9 cellular contexts compared by ENCODE assay signal in genomic region chr13:48504606-48505369, GRCh38. TPM values are rescaled to one million over a fixed set of nuclear protein-coding genes. Genes with fewer than 3 reads are reported as not detected.
DNase-seq lines count a peak whose midpoint lies in the region; TF ChIP-seq lines count a peak whose summit lies in the region.
"Had no signal": no experiment of that assay in that cellular context is flagged by ENCODE, and none has a peak within 500 bp of the region (broad histone marks: within the 10 kb centered on the region; RNA-seq: fewer than 3 reads in every experiment).

No MANE protein-coding gene starts in this region.

- no peaks in the 10 kb centered on the region for H4K20me1 ChIP-seq in DOHH2 (ENCODE audit: control insufficient read depth, insufficient read depth, low read depth, low read length)
- H4K20me1 ChIP-seq in mammary epithelial cell (ENCODE audit: insufficient read depth, low read length), result no peaks in the 10 kb centered on the region
- H4K20me1 ChIP-seq in SK-N-SH (ENCODE audit: insufficient read depth), result no peaks in the 10 kb centered on the region

- H3K9me3 ChIP-seq in DOHH2 (ENCODE audit: control insufficient read depth, insufficient read depth, low read length), result no peaks in the 10 kb centered on the region
- H3K9me3 ChIP-seq in KOPT-K1 (ENCODE audit: insufficient read depth, low read length, poor library complexity, severe bottlenecking), result no peaks in the 10 kb centered on the region
- no peaks in the 10 kb centered on the region for H3K9me3 ChIP-seq in mammary epithelial cell (replicated peaks; ENCODE audit: insufficient read depth, low read length)
- H3K9me3 ChIP-seq in SK-N-SH, result no peaks in the 10 kb centered on the region
- H3K9me3 ChIP-seq: MG63 had no signal

- H3F3A ChIP-seq in DOHH2 (ENCODE audit: control insufficient read depth, insufficient read depth) (peaks cover 6% of the 10 kb centered on the region; the same call in 1 of the 2 replicates), SK-N-SH (replicated peaks; ENCODE audit: insufficient read depth) (no peaks in the 10 kb centered on the region)

- in situ Hi-C loops in mammary epithelial cell (cut with MboI; ENCODE audit: low sequenced_read_pairs in 2 of 2), result no loop called here

- H3K4me1 Mint-ChIP-seq in nephron progenitor cell, result no peaks in the 10 kb centered on the region

- H2AFZ ChIP-seq in mammary epithelial cell (ENCODE audit: low read depth, low read length) (no peak overlapping the region), SK-N-SH (ENCODE audit: low read depth) (no peak overlapping the region)

- POLR2A ChIA-PET in SK-N-SH (lab: Yijun Ruan, JAX), result no interaction called here

- no TSS peak for BruUV-seq in mammary epithelial cell (replicated peaks; lab: Mats Ljungman, UMichigan)

- dilution Hi-C loops in mammary epithelial cell (cut with HindIII; ENCODE audit: low sequenced_read_pairs), result no loop called here

- H3K36me3 Mint-ChIP-seq in nephron progenitor cell (ENCODE audit: low read depth), result peaks cover 68% of the 10 kb centered on the region

- H3K4me1 ChIP-seq in DOHH2 (ENCODE audit: control insufficient read depth, low read length) (peaks cover 40% of the 10 kb centered on the region), mammary epithelial cell (ENCODE audit: insufficient read depth, low read length) (peaks cover 57% of the 10 kb centered on the region), SK-N-SH (ENCODE audit: control insufficient read depth in 1 of 2, insufficient read depth in 2 of 2, low read depth in 1 of 2, low read length in 1 of 2) (no peaks in the 10 kb centered on the region)

- DNase-seq in mammary epithelial cell (peak; percentile 42), nephron progenitor cell (no peak), mucosa of gallbladder (ENCODE audit: low spot score) (no peak), NCI-H526 (lab: John Stamatoyannopoulos, UW) (no peak), SK-N-SH (no peak), SW 1271 (lab: John Stamatoyannopoulos, UW) (no peak)

- TF ChIP-seq CTCF in DOHH2 (IDR thresholded peaks at IDR 0.05; ENCODE audit: low read depth, low read length, poor library complexity, severe bottlenecking) (no peak), mammary epithelial cell (conservative IDR thresholded peaks at IDR 0.05 in 1 of 2, IDR thresholded peaks at IDR 0.05 in 1 of 2; ENCODE audit: extremely low read depth in 1 of 2, insufficient read depth in 1 of 2, low read depth in 1 of 2, low read length in 2 of 2) (peak; percentile 10 to 34), nephron progenitor cell (IDR thresholded peaks at IDR 0.05) (no peak), SK-N-SH (IDR thresholded peaks at IDR 0.05) (no peak)

- peak overlapping the region; percentile 69 for H3K27ac Mint-ChIP-seq in nephron progenitor cell

- no peak for TF ChIP-seq RAD21 in SK-N-SH (IDR thresholded peaks at IDR 0.05; ENCODE audit: low read length)

- H3K4me2 ChIP-seq in DOHH2 (ENCODE audit: low read length), result 0 out of 2 replicates have a peak overlapping the region, but pooled peaks have one; percentile 51
- H3K4me2 ChIP-seq in mammary epithelial cell (ENCODE audit: insufficient read depth, low read depth, low read length), result no peak overlapping the region
- H3K4me2 ChIP-seq in SK-N-SH, result no peak overlapping the region

- CTCF ChIA-PET in mammary epithelial cell (lab: Charles Lee; ENCODE audit: low non-redundant PET) (interaction anchor here (1.0 kb wide), 1 partner anchor 75 kb away, joined by 4 read pairs; no protein-coding TSS in a partner anchor), SK-N-SH (lab: Yijun Ruan, JAX) (no interaction called here)

- H3K27me3 ChIP-seq in DOHH2 (ENCODE audit: control insufficient read depth, low read length) (no peaks in the 10 kb centered on the region), mammary epithelial cell (ENCODE audit: insufficient read depth, low read length) (no peaks in the 10 kb centered on the region), SK-N-SH (ENCODE audit: insufficient read depth) (no peaks in the 10 kb centered on the region)
- H3K27me3 ChIP-seq: MG63 had no signal

- intact Hi-C loops in mammary epithelial cell (cut with micrococcal nuclease), result loop anchor here (5.0 to 10.0 kb wide), 4 partner anchors 73 to 380 kb away; partner anchors contain the start of genes ITM2B and LPAR6

- H3K27me3 Mint-ChIP-seq in nephron progenitor cell (ENCODE audit: low read depth, poor library complexity), result peaks cover 8% of the 10 kb centered on the region

- H3K27ac ChIP-seq in DOHH2 (ENCODE audit: low read depth, low read length) (no peak overlapping the region), KOPT-K1 (ENCODE audit: low read depth, low read length, poor library complexity, severe bottlenecking) (peak overlapping the region; percentile 100), mammary epithelial cell (ENCODE audit: insufficient read depth, low read depth, low read length) (no peak overlapping the region), SK-N-SH (ENCODE audit: low read depth in 2 of 2, low read length in 1 of 2) (no peak overlapping the region)

- WGBS in mammary epithelial cell (ENCODE audit: low coverage, missing lambda C conversion rate), result 87% methylated on average over 11 of the region's 11 CpGs
- WGBS in SK-N-SH (ENCODE audit: low lambda C conversion rate), result 88% methylated on average over 11 of the region's 11 CpGs

- H3K79me2 ChIP-seq in DOHH2 (ENCODE audit: control insufficient read depth, low read length) (no peaks in the 10 kb centered on the region), mammary epithelial cell (ENCODE audit: insufficient read depth, low read length) (no peaks in the 10 kb centered on the region), SK-N-SH (ENCODE audit: insufficient read depth) (no peaks in the 10 kb centered on the region)

- H3K9me2 ChIP-seq in DOHH2 (replicated peaks; ENCODE audit: control insufficient read depth, low read length) (no peaks in the 10 kb centered on the region), SK-N-SH (no peaks in the 10 kb centered on the region)

- H3K4me3 ChIP-seq in DOHH2 (ENCODE audit: low read length), result no peak overlapping the region
- no peak overlapping the region for H3K4me3 ChIP-seq in mammary epithelial cell (replicated peaks in 1 of 3; ENCODE audit: insufficient read depth in 1 of 3, low read depth in 2 of 3, low read length in 3 of 3)
- H3K4me3 ChIP-seq in SK-N-SH (ENCODE audit: low read depth in 2 of 2, low read length in 1 of 2), result no peak overlapping the region
- H3K4me3 ChIP-seq: MG63 had no signal

- H3K9ac ChIP-seq in mammary epithelial cell (ENCODE audit: insufficient read depth, low read length), result no peak overlapping the region
- H3K9ac ChIP-seq in SK-N-SH, result no peak overlapping the region

- H3K4me3 Mint-ChIP-seq in nephron progenitor cell, result no peak overlapping the region

- TF ChIP-seq EP300 in SK-N-SH (IDR thresholded peaks at IDR 0.05; ENCODE audit: borderline replicate concordance in 1 of 2, low read depth in 1 of 2, low read length in 1 of 2), result no peak

- H3K36me3 ChIP-seq in DOHH2 (ENCODE audit: control insufficient read depth, low read length) (peaks cover 5% of the 10 kb centered on the region), KOPT-K1 (ENCODE audit: insufficient read depth, low read length) (peaks cover 38% of the 10 kb centered on the region), mammary epithelial cell (ENCODE audit: insufficient read depth, low read length) (no peaks in the 10 kb centered on the region), SK-N-SH (replicated peaks in 1 of 2; ENCODE audit: control insufficient read depth in 1 of 2, insufficient read depth in 2 of 2, low read length in 1 of 2) (no peaks in the 10 kb centered on the region)
- H3K36me3 ChIP-seq: MG63 had no signal

- no peaks in the 10 kb centered on the region for H3K9me3 Mint-ChIP-seq in nephron progenitor cell

TF ChIP-seq in SK-N-SH, 30 proteins besides CTCF, POLR2A, EP300 and RAD21:
- TF ChIP-seq RFX5 (IDR thresholded peaks at IDR 0.05; ENCODE audit: low read length), result no peak

RNA-seq across cellular contexts. Expression of gene RCBTB2, which starts 28.1 kb away (rescaled TPM):
- total RNA-seq in mammary epithelial cell (10 to 100 TPM in 1 of 2 donors, 1 to 10 TPM in 1; 4.9 to 12.0 TPM), mucosa of gallbladder (18.3 TPM)
- polyA plus RNA-seq in mammary epithelial cell (3.7 TPM), SK-N-SH (2012; rRNA removed) (2.8 and 4.3 TPM in 2 replicates)
- polyA minus RNA-seq in mammary epithelial cell, result 0.26 TPM
- 3.2 and 3.4 TPM in 2 replicates for polyA plus RNA-seq in SK-N-SH (2012; cell fraction: cytosol; rRNA removed)
- polyA plus RNA-seq in SK-N-SH (2012; cell fraction: nucleus; rRNA removed), result 2.4 and 4.7 TPM in 2 replicates

Comparison
In these comparisons a context has a peak if more than half of its experiments do, and no peak if none do; other contexts are left out.
1. CTCF ChIP-seq: peak in mammary epithelial cell (2 of 2); none in DOHH2 (single experiment), nephron progenitor cell (single experiment) and SK-N-SH (single experiment).